ENCODE assay signal across 8 cellular contexts in genomic region chr11:125592305-125593112, GRCh38. TPM values are rescaled to one million over a fixed set of nuclear protein-coding genes. Genes with fewer than 3 reads are reported as not detected.
DNase-seq lines count a peak whose midpoint lies in the region; ATAC-seq, FAIRE-seq and TF ChIP-seq lines count a peak whose summit lies in the region.

Gene STT3A (plus strand): TSS chr11:125592852. CDS start chr11:125595916, 3,064 bp downstream.

- intact Hi-C loops in OCI-LY7 (cut with micrococcal nuclease; ENCODE audit: unreplicated experiment), result loop anchor here (1.0 to 2.0 kb wide), 2 partner anchors 23 to 32 kb away; partner anchors contain the start of genes CHEK1 and EI24

- peaks cover 23% of the 10 kb centered on the region for H3K36me3 ChIP-seq in OCI-LY7 (ENCODE audit: insufficient read depth, low read length)

- peak within 1 kb of the TSS; percentile 90 for H3K4me3 ChIP-seq in OCI-LY7 (ENCODE audit: low read depth, low read length, poor library complexity, severe bottlenecking)

- peak; percentile 75 for DNase-seq in D721Med (ENCODE audit: insufficient read length, low spot score)
- peak; percentile 72 for DNase-seq in HuH-7.5 (ENCODE audit: low spot score)
- DNase-seq in OCI-LY7 (ENCODE audit: low spot score), result peak; percentile 99
- DNase-seq in activated T-cell treated with anti-CD3 and anti-CD28 coated beads for 1 hour (ENCODE audit: low read depth), result peak; percentile 98
- DNase-seq in endothelial cell (ENCODE audit: low spot score), result peak; percentile 96
- peak; percentile 98 to 99 for DNase-seq in mesothelial cell of epicardium (ENCODE audit: low spot score in 2 of 2, unreplicated experiment in 2 of 2)
- peak; percentile 95 to 97 for DNase-seq in stimulated activated CD8-positive, alpha-beta memory T cell treated with anti-CD3 and anti-CD28 coated beads, Interleukin-15, amount 100 ng/mL, for 48 hours (ENCODE audit: low read depth in 2 of 2)

- peak within 1 kb of the TSS; percentile 78 for H3K27ac ChIP-seq in OCI-LY7 (ENCODE audit: low read depth, low read length, poor library complexity, severe bottlenecking)

- no TSS peak for BruUV-seq in OCI-LY7 (replicated peaks; lab: Mats Ljungman, UMichigan)

- H3K27me3 Mint-ChIP-seq in endothelial cell (ENCODE audit: unreplicated experiment), result peaks cover 5% of the 10 kb centered on the region
- H3K27me3 Mint-ChIP-seq in mesothelial cell of epicardium (ENCODE audit: low read depth), result no peaks in the 10 kb centered on the region

- H3K4me2 ChIP-seq in OCI-LY7 (ENCODE audit: low read length), result peak within 1 kb of the TSS; percentile 98

- peak; percentile 97 for ATAC-seq in GM21526 (IDR thresholded peaks at IDR 0.05; ENCODE audit: low FRiP score, unreplicated experiment)

- H3K27ac Mint-ChIP-seq in endothelial cell (ENCODE audit: unreplicated experiment) (peak within 1 kb of the TSS; percentile 97), mesothelial cell of epicardium (peak within 1 kb of the TSS; percentile 98)

- peak; percentile 86 for FAIRE-seq in D721Med (lab: Jason Lieb, UNC)

- POLR2A ChIA-PET in OCI-LY7 (lab: Charles Lee), result interaction anchor here (0.6 to 5.5 kb wide), 12 partner anchors 10 to 295 kb away, joined by 3 to 34 read pairs (median 7); partner anchors contain the start of genes ACRV1, CHEK1, EI24 and HYLS1

- H3K9me3 Mint-ChIP-seq in endothelial cell (ENCODE audit: unreplicated experiment) (no peaks in the 10 kb centered on the region), mesothelial cell of epicardium (no peaks in the 10 kb centered on the region)

- H3K4me1 ChIP-seq in OCI-LY7 (ENCODE audit: insufficient read depth, low read length, poor library complexity, severe bottlenecking), result peaks cover 25% of the 10 kb centered on the region

- CTCF ChIA-PET in OCI-LY7 (lab: Charles Lee; ENCODE audit: unreplicated experiment), result interaction anchor here (0.9 to 1.4 kb wide), 3 partner anchors 23 to 295 kb away, joined by 3 to 4 read pairs (median 4); partner anchors contain the start of genes EI24 and HYLS1

- H3K9me3 ChIP-seq in OCI-LY7 (ENCODE audit: low read length), result no peaks in the 10 kb centered on the region

- peaks cover 22% of the 10 kb centered on the region for H4K20me1 ChIP-seq in OCI-LY7 (ENCODE audit: insufficient read depth, low read length)

- H3K9me2 ChIP-seq in OCI-LY7 (ENCODE audit: insufficient read depth, low read length), result no peaks in the 10 kb centered on the region

- H2AFZ ChIP-seq in OCI-LY7 (ENCODE audit: low read length), result peak within 1 kb of the TSS; percentile 53

- TF ChIP-seq CTCF in D721Med (IDR thresholded peaks at IDR 0.05; ENCODE audit: insufficient read depth, missing control alignments), result no peak
- no peak for TF ChIP-seq CTCF in OCI-LY7 (conservative IDR thresholded peaks at IDR 0.05; ENCODE audit: low read length)
- no peak for TF ChIP-seq CTCF in endothelial cell (IDR thresholded peaks at IDR 0.05; ENCODE audit: unreplicated experiment)
- no peak for TF ChIP-seq CTCF in mesothelial cell of epicardium (IDR thresholded peaks at IDR 0.05; ENCODE audit: unreplicated experiment)

- H3K4me1 Mint-ChIP-seq in endothelial cell (ENCODE audit: unreplicated experiment) (peaks cover 17% of the 10 kb centered on the region), mesothelial cell of epicardium (peaks cover 32% of the 10 kb centered on the region)

- H3K36me3 Mint-ChIP-seq in endothelial cell (ENCODE audit: low read depth, unreplicated experiment), result peaks cover 7% of the 10 kb centered on the region
- peaks cover 8% of the 10 kb centered on the region for H3K36me3 Mint-ChIP-seq in mesothelial cell of epicardium

- H3K79me2 ChIP-seq in OCI-LY7 (ENCODE audit: insufficient read depth, low read depth, low read length), result peaks cover 56% of the 10 kb centered on the region

- peak within 1 kb of the TSS; percentile 99 for H3K4me3 Mint-ChIP-seq in endothelial cell (ENCODE audit: unreplicated experiment)
- peak within 1 kb of the TSS; percentile 90 for H3K4me3 Mint-ChIP-seq in mesothelial cell of epicardium

RNA-seq across cellular contexts. Expression of gene STT3A, which starts in this region (rescaled TPM):
- 60.6 and 87.9 TPM in 2 replicates for total RNA-seq in OCI-LY7 (2014; rRNA removed; shearing (Covaris generic))
- 164 and 172 TPM in 2 replicates for total RNA-seq in OCI-LY7 (2022)
- 202 TPM for total RNA-seq in endothelial cell (ENCODE audit: unreplicated experiment)
- 146 to 167 TPM (median 162 TPM) in 3 replicates for total RNA-seq in mesothelial cell of epicardium

Comparison
In these comparisons a context has a peak if more than half of its experiments do, and no peak if none do; other contexts are left out.
1. Peak in every context shown above with its lines: DNase-seq, ATAC-seq, H3K4me3 ChIP-seq and H3K27ac ChIP-seq.